Comparison of ENCODE assay signal across 8 cellular contexts in genomic region chr1:202144510-202145324, GRCh38. TPM values are rescaled to one million over a fixed set of nuclear protein-coding genes. Genes with fewer than 3 reads are reported as not detected.
DNase-seq lines count a peak whose midpoint lies in the region; ATAC-seq lines count a peak whose summit lies in the region.

TSS of gene ARL8A (minus strand) at chr1:202144737. CDS start at chr1:202144572, 165 bp downstream.

- no peaks in the 10 kb centered on the region for H3K27me3 ChIP-seq in effector memory CD4-positive, alpha-beta T cell (replicated peaks; ENCODE audit: control insufficient read depth, insufficient read depth, low read length, poor library complexity, severe bottlenecking)

- H3K27ac Mint-ChIP-seq in activated CD8-positive, alpha-beta T cell treated with anti-CD3 and anti-CD28 coated beads, Interleukin-2, amount 10 ng/mL, durations not matched to agents 7 days and 5 days, result peak within 1 kb of the TSS; percentile 94

- peaks cover 26% of the 10 kb centered on the region for H3K4me1 ChIP-seq in effector memory CD4-positive, alpha-beta T cell (ENCODE audit: control insufficient read depth, insufficient read depth, low read length, poor library complexity, severe bottlenecking)

- CTCF ChIA-PET in activated CD8-positive, alpha-beta T cell treated with anti-CD3 and anti-CD28 coated beads, Interleukin-2, amount 10 ng/mL, durations not matched to agents 7 days and 5 days (lab: Charles Lee), result interaction anchor here (1.5 to 6.4 kb wide), 4 partner anchors 10 to 248 kb away, joined by 3 to 39 read pairs (median 19); partner anchors contain the start of gene PTPN7

- POLR2A ChIA-PET in activated CD8-positive, alpha-beta T cell treated with anti-CD3 and anti-CD28 coated beads, Interleukin-2, amount 10 ng/mL, durations not matched to agents 7 days and 5 days (lab: Charles Lee), result interaction anchor here (1.1 to 8.4 kb wide), 2 partner anchors 15 to 21 kb away, joined by 3 to 103 read pairs; partner anchors contain the start of gene PTPN7

- peaks cover 28% of the 10 kb centered on the region for H3K36me3 ChIP-seq in effector memory CD4-positive, alpha-beta T cell (ENCODE audit: control insufficient read depth, insufficient read depth, low read length)

- peak within 1 kb of the TSS; percentile 98 for H3K4me3 Mint-ChIP-seq in activated CD8-positive, alpha-beta T cell treated with anti-CD3 and anti-CD28 coated beads, Interleukin-2, amount 10 ng/mL, durations not matched to agents 7 days and 5 days

- peaks cover 29% of the 10 kb centered on the region for H3K4me1 Mint-ChIP-seq in activated CD8-positive, alpha-beta T cell treated with anti-CD3 and anti-CD28 coated beads, Interleukin-2, amount 10 ng/mL, durations not matched to agents 7 days and 5 days (ENCODE audit: low read depth)

- peak within 1 kb of the TSS; percentile 91 for H3K4me3 ChIP-seq in effector memory CD4-positive, alpha-beta T cell (ENCODE audit: insufficient read depth, low read depth, low read length, poor library complexity, severe bottlenecking)

- H3K27me3 Mint-ChIP-seq in activated CD8-positive, alpha-beta T cell treated with anti-CD3 and anti-CD28 coated beads, Interleukin-2, amount 10 ng/mL, durations not matched to agents 7 days and 5 days (ENCODE audit: low read depth), result no peaks in the 10 kb centered on the region

- no peaks in the 10 kb centered on the region for H3K9me3 ChIP-seq in effector memory CD4-positive, alpha-beta T cell (ENCODE audit: control insufficient read depth, low read length)

- peaks cover 33% of the 10 kb centered on the region for H3K36me3 Mint-ChIP-seq in activated CD8-positive, alpha-beta T cell treated with anti-CD3 and anti-CD28 coated beads, Interleukin-2, amount 10 ng/mL, durations not matched to agents 7 days and 5 days (ENCODE audit: low read depth)

- peak; percentile 57 for ATAC-seq in HG02870 (IDR thresholded peaks at IDR 0.05; ENCODE audit: unreplicated experiment)
- peak; percentile 85 for ATAC-seq in activated CD8-positive, alpha-beta T cell treated with anti-CD3 and anti-CD28 coated beads, Interleukin-2, amount 10 ng/mL, durations not matched to agents 7 days and 5 days

- H3K9me3 Mint-ChIP-seq in activated CD8-positive, alpha-beta T cell treated with anti-CD3 and anti-CD28 coated beads, Interleukin-2, amount 10 ng/mL, durations not matched to agents 7 days and 5 days (ENCODE audit: insufficient read depth), result no peaks in the 10 kb centered on the region

- H3K27ac ChIP-seq in effector memory CD4-positive, alpha-beta T cell (ENCODE audit: insufficient read depth, low read length, poor library complexity, severe bottlenecking), result peak within 1 kb of the TSS; percentile 78

- DNase-seq in SKM-1 treated with dmso at 0.1 percent for 144 hours (lab: John Stamatoyannopoulos, UW; ENCODE audit: unreplicated experiment), result peak; percentile 28
- no peak for DNase-seq in SKM-1 (lab: John Stamatoyannopoulos, UW; ENCODE audit: unreplicated experiment)
- peak; percentile 78 for DNase-seq in NCI-H2227 (lab: John Stamatoyannopoulos, UW; ENCODE audit: unreplicated experiment)
- peak; percentile 74 for DNase-seq in activated CD8-positive, alpha-beta T cell treated with anti-CD3 and anti-CD28 coated beads, Interleukin-2, amount 10 ng/mL, durations not matched to agents 7 days and 5 days
- DNase-seq in effector memory CD4-positive, alpha-beta T cell, result peak; percentile 50 to 56 (median 50)
- DNase-seq in lung microvascular endothelial cell (ENCODE audit: low read depth in 2 of 2), result peak; percentile 48 to 51
- peak; percentile 53 for DNase-seq in stimulated activated CD8-positive, alpha-beta memory T cell treated with anti-CD3 and anti-CD28 coated beads, Interleukin-4, amount 100 ng/mL, for 24 hours (ENCODE audit: low read depth)

RNA-seq across cellular contexts. Expression of gene ARL8A, which starts in this region (rescaled TPM):
- total RNA-seq in activated CD8-positive, alpha-beta T cell treated with anti-CD3 and anti-CD28 coated beads, Interleukin-2, amount 10 ng/mL, durations not matched to agents 7 days and 5 days, result 10 to 100 TPM; 39.7 to 42.0 TPM
- 16.8 and 25.2 TPM in 2 replicates for total RNA-seq in lung microvascular endothelial cell
